In the genomic region with DNA sequence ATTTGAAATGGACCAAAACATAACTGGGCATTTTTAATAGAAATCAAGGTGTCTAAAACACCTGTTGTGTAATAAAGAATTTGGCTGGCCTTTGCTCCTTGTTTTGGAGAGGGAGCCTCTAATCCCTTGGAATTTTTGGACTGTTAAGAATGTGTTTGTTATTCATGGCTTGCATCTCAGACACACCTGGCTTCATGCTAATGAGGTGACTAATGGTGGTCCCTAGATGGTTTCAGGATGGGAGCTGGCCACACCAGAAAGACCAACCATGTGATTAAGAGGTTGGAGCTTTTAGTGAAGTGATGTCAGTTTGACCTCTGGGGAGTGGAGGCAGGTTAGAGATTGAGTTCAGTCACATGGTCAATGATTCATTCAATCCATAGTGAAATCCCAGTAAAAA, we compare ENCODE assay signal across 1 cellular context.
TF ChIP-seq lines count a peak whose summit lies in the region.

No MANE protein-coding gene starts in this region.

TF ChIP-seq in WTC11, 78 proteins besides CTCF, POLR2A, EP300 and RAD21 (continued from another document):
- TF ChIP-seq OVOL2 (CRISPR knock-in tag; IDR thresholded peaks at IDR 0.05; ENCODE audit: borderline replicate concordance): no peak
